In genomic region chr5:173755319-173755718, GRCh38 we compare ENCODE assay signal across 27 cellular contexts.
DNase-seq lines count a peak whose midpoint lies in the region; ATAC-seq, FAIRE-seq and TF ChIP-seq lines count a peak whose summit lies in the region.
"Had no signal": no experiment of that assay in that cellular context is flagged by ENCODE, and none has a peak within 500 bp of the region (broad histone marks: within the 10 kb centered on the region; RNA-seq: fewer than 3 reads in every experiment).

No MANE protein-coding gene starts in this region.

- no peaks in the 10 kb centered on the region for H3K36me3 ChIP-seq in H1 (ENCODE audit: control insufficient read depth in 2 of 4, insufficient read depth in 4 of 4, low read length in 3 of 4)
- H3K36me3 ChIP-seq in trophoblast cell (ENCODE audit: control insufficient read depth in 1 of 2, insufficient read depth in 2 of 2, low read length in 2 of 2): no peaks in the 10 kb centered on the region
- H3K36me3 ChIP-seq in skeletal muscle tissue (ENCODE audit: control insufficient read depth in 3 of 3, insufficient read depth in 3 of 3, low read length in 3 of 3): no peaks in the 10 kb centered on the region
- H3K36me3 ChIP-seq in subcutaneous abdominal adipose tissue (ENCODE audit: control insufficient read depth in 5 of 5, insufficient read depth in 5 of 5, low read length in 5 of 5): no peaks in the 10 kb centered on the region
- H3K36me3 ChIP-seq in pancreas: no peaks in the 10 kb centered on the region
- H3K36me3 ChIP-seq in esophagus squamous epithelium: no peaks in the 10 kb centered on the region
- H3K36me3 ChIP-seq: BE2C; BLaER1 treated with 17β-estradiol and CSF1 and Interleukin-3, amounts not matched to agents 10 nM and 100 nM; HAP-1 had no signal

- TF ChIP-seq CTCF in H1 (IDR thresholded peaks at IDR 0.05; ENCODE audit: control extremely low read depth in 1 of 3, insufficient read depth in 1 of 3, low read depth in 1 of 3, low read length in 3 of 3) (no peak), pancreas (IDR thresholded peaks at IDR 0.05) (no peak), esophagus squamous epithelium (IDR thresholded peaks at IDR 0.05) (no peak), type B pancreatic cell (conservative IDR thresholded peaks at IDR 0.05) (no peak)

- H4K12ac ChIP-seq in trophoblast cell (ENCODE audit: low read depth, low read length): no peak overlapping the region

- no peak for TF ChIP-seq POLR2A in H1 (IDR thresholded peaks at IDR 0.05; ENCODE audit: control extremely low read depth in 1 of 2, low read depth in 2 of 2, low read length in 2 of 2)
- no peak for TF ChIP-seq POLR2A in esophagus squamous epithelium (IDR thresholded peaks at IDR 0.05)

- H3K14ac ChIP-seq in H1 (ENCODE audit: insufficient read length) (no peak overlapping the region), trophoblast cell (ENCODE audit: low read length) (no peak overlapping the region)

- 89% methylated on average over 3 of the region's 3 CpGs; no CpG with 5 or more reads in 1 of the 2 experiments for WGBS in H1 (ENCODE audit: extremely low coverage in 1 of 2, insufficient coverage in 1 of 2, insufficient read length in 1 of 2, insufficient replicate concordance in 2 of 2, low coverage in 1 of 2, low lambda C conversion rate in 2 of 2, missing lambda C conversion rate in 1 of 2), 2 experiments
- WGBS in trophoblast cell (ENCODE audit: extremely low coverage, insufficient coverage, insufficient read length): no CpG with 5 or more reads among the region's 3 CpGs
- WGBS in pancreas, 2 donors: 90 to 92% methylated on average over 3 of the region's 3 CpGs
- WGBS in esophagus squamous epithelium, 2 donors: 86 to 94% methylated on average over 3 of the region's 3 CpGs

- DNase-seq in H1 (ENCODE audit: low read depth in 1 of 2, low spot score in 2 of 2): no peak
- DNase-seq in trophoblast cell: no peak
- DNase-seq in pancreas: no peak
- no peak for DNase-seq in esophagus squamous epithelium (lab: John Stamatoyannopoulos, UW)
- no peak for DNase-seq in type B pancreatic cell (ENCODE audit: extremely low spot score, unreplicated experiment)
- DNase-seq: 8988T; ACHN; AML-193; BE2C; CD4-positive, alpha-beta T cell; CD8-positive, alpha-beta memory T cell; DMS 273 treated with DMSO at 0.1 percent for 48 hours; DMS79; EL; GDM1; HFFc6 had no signal

- POLR2A ChIA-PET in H1 (lab: Charles Lee; ENCODE audit: partially characterized antibody): no interaction called here

- no peak overlapping the region for H3K56ac ChIP-seq in H1 (replicated peaks; ENCODE audit: insufficient read length, low read depth, low read length)

- H2BK120ac ChIP-seq in H1 (replicated peaks; ENCODE audit: low read depth, low read length) (no peak overlapping the region), trophoblast cell (ENCODE audit: insufficient read depth, low read length, poor library complexity) (no peak overlapping the region)

- H4K91ac ChIP-seq in H1 (replicated peaks; ENCODE audit: insufficient read length, low read length): no peak overlapping the region
- no peak overlapping the region for H4K91ac ChIP-seq in trophoblast cell (ENCODE audit: low read depth, low read length)

- no peak overlapping the region for H3K27ac ChIP-seq in H1 (ENCODE audit: low read depth, low read length)
- H3K27ac ChIP-seq in trophoblast cell (ENCODE audit: low read depth, low read length): no peak overlapping the region
- H3K27ac ChIP-seq in skeletal muscle tissue (ENCODE audit: low read depth, low read length): peak overlapping the region; percentile 89
- peak overlapping the region; percentile 50 for H3K27ac ChIP-seq in subcutaneous abdominal adipose tissue (ENCODE audit: low read depth, low read length)
- no peak overlapping the region for H3K27ac ChIP-seq in pancreas
- H3K27ac ChIP-seq in esophagus squamous epithelium: no peak overlapping the region
- H3K27ac ChIP-seq: BLaER1 treated with 17β-estradiol and CSF1 and Interleukin-3, amounts not matched to agents 10 nM and 100 nM had no signal

- no peaks in the 10 kb centered on the region for H4K20me1 ChIP-seq in H1 (replicated peaks in 1 of 2; ENCODE audit: control insufficient read depth in 1 of 2, insufficient read depth in 2 of 2, low read length in 2 of 2)
- H4K20me1 ChIP-seq: BLaER1 treated with 17β-estradiol and CSF1 and Interleukin-3, amounts not matched to agents 10 nM and 100 nM had no signal

- no peak for TF ChIP-seq EP300 in H1 (IDR thresholded peaks at IDR 0.05; ENCODE audit: borderline replicate concordance in 1 of 2, low read depth in 2 of 2, low read length in 2 of 2)

- H2BK12ac ChIP-seq in H1 (ENCODE audit: low read depth, low read length) (0 out of 2 replicates have a peak overlapping the region, but pooled peaks have one; percentile 4), trophoblast cell (ENCODE audit: low read length) (no peak overlapping the region)

- H3K23ac ChIP-seq in H1 (ENCODE audit: insufficient read length) (no peak overlapping the region), trophoblast cell (ENCODE audit: low read length) (peak overlapping the region; percentile 17)

- H2BK15ac ChIP-seq in H1 (ENCODE audit: low read length): no peak overlapping the region

- H2BK20ac ChIP-seq in H1 (ENCODE audit: low read length): no peak overlapping the region

- peaks cover 28% of the 10 kb centered on the region for H3K4me1 Mint-ChIP-seq in type B pancreatic cell (ENCODE audit: unreplicated experiment)
- H3K4me1 Mint-ChIP-seq: CD8-positive, alpha-beta memory T cell had no signal

- no peak for TF ChIP-seq RAD21 in H1 (IDR thresholded peaks at IDR 0.05 in 1 of 2, conservative IDR thresholded peaks at IDR 0.05 in 1 of 2; ENCODE audit: low read depth in 2 of 2, low read length in 2 of 2)

- H3K79me1 ChIP-seq in H1 (ENCODE audit: low read depth, low read length) (no peaks in the 10 kb centered on the region), trophoblast cell (ENCODE audit: low read length) (peaks cover 3% of the 10 kb centered on the region)

- H3K27ac Mint-ChIP-seq in type B pancreatic cell: no peak overlapping the region
- H3K27ac Mint-ChIP-seq: CD14-positive monocyte; CD4-positive, alpha-beta T cell; GM23338; HFFc6 had no signal

- no peak overlapping the region for H2AFZ ChIP-seq in H1 (ENCODE audit: low read length)
- H2AFZ ChIP-seq in trophoblast cell (ENCODE audit: insufficient read depth, low read length, poor library complexity): no peak overlapping the region

- CTCF ChIA-PET in H1 (lab: Charles Lee; ENCODE audit: partially characterized antibody): interaction anchor here (0.6 to 1.2 kb wide), 4 partner anchors 9 to 1048 kb away, joined by 3 to 4 read pairs (median 3); no protein-coding TSS in a partner anchor

- H3K9me3 ChIP-seq in H1 (ENCODE audit: insufficient read depth in 2 of 2, low read depth in 1 of 2, low read length in 1 of 2) (no peaks in the 10 kb centered on the region), trophoblast cell (ENCODE audit: insufficient read depth, low read depth, low read length) (no peaks in the 10 kb centered on the region), skeletal muscle tissue (ENCODE audit: control insufficient read depth in 3 of 3, low read length in 3 of 3) (no peaks in the 10 kb centered on the region), subcutaneous abdominal adipose tissue (ENCODE audit: control insufficient read depth in 5 of 5, low read length in 5 of 5) (no peaks in the 10 kb centered on the region), pancreas (no peaks in the 10 kb centered on the region), esophagus squamous epithelium (no peaks in the 10 kb centered on the region)
- H3K9me3 ChIP-seq: A549; BE2C; BLaER1 treated with 17β-estradiol and CSF1 and Interleukin-3, amounts not matched to agents 10 nM and 100 nM; HAP-1 had no signal

- FAIRE-seq in H1 (lab: Jason Lieb, UNC) (no peak), pancreas (lab: Jason Lieb, UNC) (no peak)
- FAIRE-seq: A549, D721Med, GM12878, GM19239, H54 had no signal

- H2AK5ac ChIP-seq in H1 (ENCODE audit: low read depth, low read length): no peak overlapping the region; the same call in 1 of the 2 replicates
- H2AK5ac ChIP-seq in trophoblast cell (ENCODE audit: low read length): no peak overlapping the region

- no peak for ATAC-seq in pancreas
- ATAC-seq: A549, GM12878, GM23338 had no signal

- H3K4me2 ChIP-seq in H1 (ENCODE audit: insufficient read depth in 1 of 2, low read depth in 2 of 2, low read length in 2 of 2): no peak overlapping the region
- no peak overlapping the region for H3K4me2 ChIP-seq in trophoblast cell (ENCODE audit: low read length)
- H3K4me2 ChIP-seq: A549; BLaER1 treated with 17β-estradiol and CSF1 and Interleukin-3, amounts not matched to agents 10 nM and 100 nM; GM23338 had no signal

- H3K4me3 ChIP-seq in H1 (ENCODE audit: extremely low read depth in 1 of 4, insufficient read depth in 2 of 4, low read depth in 3 of 4, low read length in 4 of 4): no peak overlapping the region
- no peak overlapping the region for H3K4me3 ChIP-seq in trophoblast cell (ENCODE audit: low read depth, low read length)
- H3K4me3 ChIP-seq in skeletal muscle tissue (ENCODE audit: low read length in 3 of 3): no peak overlapping the region
- no peak overlapping the region for H3K4me3 ChIP-seq in subcutaneous abdominal adipose tissue (ENCODE audit: low read depth in 1 of 5, low read length in 5 of 5)
- no peak overlapping the region for H3K4me3 ChIP-seq in pancreas
- H3K4me3 ChIP-seq in esophagus squamous epithelium: no peak overlapping the region
- H3K4me3 ChIP-seq: A549; BLaER1 treated with 17β-estradiol and CSF1 and Interleukin-3, amounts not matched to agents 10 nM and 100 nM; GM12878; GM23338; HAP-1 had no signal

- H3K23me2 ChIP-seq in H1 (ENCODE audit: low read depth, low read length): no peaks in the 10 kb centered on the region

- H4K5ac ChIP-seq in H1 (ENCODE audit: insufficient read length, low read depth, low read length): no peak overlapping the region

- no peak overlapping the region for H3K4me3 Mint-ChIP-seq in type B pancreatic cell
- H3K4me3 Mint-ChIP-seq: CD14-positive monocyte; CD4-positive, alpha-beta T cell; CD8-positive, alpha-beta memory T cell; GM23338; HFFc6 had no signal

- H3K27me3 Mint-ChIP-seq in type B pancreatic cell: no peaks in the 10 kb centered on the region

- no peak overlapping the region for H3K4ac ChIP-seq in H1 (replicated peaks; ENCODE audit: insufficient read length, low read depth, low read length)
- H3K4ac ChIP-seq in trophoblast cell (ENCODE audit: low read depth, low read length): no peak overlapping the region

- no peaks in the 10 kb centered on the region for H3K9me3 Mint-ChIP-seq in type B pancreatic cell
- H3K9me3 Mint-ChIP-seq: CD14-positive monocyte; CD4-positive, alpha-beta T cell; CD8-positive, alpha-beta memory T cell; GM23338; HFFc6 had no signal

- H3K4me1 ChIP-seq in H1 (replicated peaks in 1 of 4; ENCODE audit: control insufficient read depth in 3 of 4, insufficient read depth in 4 of 4, low read length in 3 of 4) (peaks cover 0 to 10% (median 1%) of the 10 kb centered on the region in 4 experiments; a peak in 5 of 7 replicates), trophoblast cell (ENCODE audit: control insufficient read depth in 1 of 2, insufficient read depth in 2 of 2, low read length in 2 of 2) (peaks cover 5 to 10% of the 10 kb centered on the region in 2 experiments), skeletal muscle tissue (ENCODE audit: control insufficient read depth in 3 of 3, insufficient read depth in 3 of 3, low read length in 3 of 3) (peaks cover 43 to 74% (median 61%) of the 10 kb centered on the region in 3 donors), subcutaneous abdominal adipose tissue (ENCODE audit: control insufficient read depth in 5 of 5, insufficient read depth in 5 of 5, low read length in 5 of 5) (peaks cover 0 to 37% (median 14%) of the 10 kb centered on the region in 5 donors), pancreas (no peaks in the 10 kb centered on the region), esophagus squamous epithelium (no peaks in the 10 kb centered on the region)
- H3K4me1 ChIP-seq: HAP-1 had no signal

- H2BK5ac ChIP-seq in H1 (ENCODE audit: low read depth, low read length) (no peak overlapping the region), trophoblast cell (ENCODE audit: low read depth, low read length, poor library complexity) (no peak overlapping the region)

- intact Hi-C loops in pancreas (cut with DNase I): loop anchor here in 1 of 3 donors (10.0 kb wide), 1 partner anchor 131 kb away; no protein-coding TSS in a partner anchor
- intact Hi-C loops in esophagus squamous epithelium (cut with DNase I): no loop called here

- no peaks in the 10 kb centered on the region for H3K36me3 Mint-ChIP-seq in type B pancreatic cell
- H3K36me3 Mint-ChIP-seq: CD14-positive monocyte; CD8-positive, alpha-beta memory T cell had no signal

- no peak overlapping the region for H3K9ac ChIP-seq in H1 (replicated peaks in 1 of 4; ENCODE audit: extremely low read depth in 1 of 4, low read depth in 3 of 4, low read length in 3 of 4)
- no peak overlapping the region for H3K9ac ChIP-seq in trophoblast cell (ENCODE audit: low read length)
- H3K9ac ChIP-seq in skeletal muscle tissue (ENCODE audit: low read depth in 1 of 3, low read length in 3 of 3): no peak overlapping the region
- H3K9ac ChIP-seq in subcutaneous abdominal adipose tissue (ENCODE audit: low read length in 5 of 5): no peak overlapping the region
- H3K9ac ChIP-seq: BLaER1 treated with 17β-estradiol and CSF1 and Interleukin-3, amounts not matched to agents 10 nM and 100 nM had no signal

- H3K18ac ChIP-seq in H1 (ENCODE audit: extremely low read depth, low read length) (no peak overlapping the region), trophoblast cell (ENCODE audit: low read length) (no peak overlapping the region)

- H3K27me3 ChIP-seq in H1 (replicated peaks in 1 of 4; ENCODE audit: control insufficient read depth in 3 of 4, extremely low read depth in 1 of 4, insufficient read depth in 3 of 4, low read length in 3 of 4) (0 out of 7 replicates have a peak, but pooled peaks cover 0 to 1% (median 0%) of the 10 kb centered on the region in 4 experiments), trophoblast cell (ENCODE audit: insufficient read depth, low read length) (no peaks in the 10 kb centered on the region), skeletal muscle tissue (ENCODE audit: control insufficient read depth in 3 of 3, insufficient read depth in 3 of 3, low read length in 3 of 3) (no peaks in the 10 kb centered on the region), subcutaneous abdominal adipose tissue (ENCODE audit: control insufficient read depth in 5 of 5, insufficient read depth in 4 of 5, low read length in 5 of 5) (no peaks in the 10 kb centered on the region), pancreas (no peaks in the 10 kb centered on the region), esophagus squamous epithelium (no peaks in the 10 kb centered on the region)
- H3K27me3 ChIP-seq: BE2C; BLaER1 treated with 17β-estradiol and CSF1 and Interleukin-3, amounts not matched to agents 10 nM and 100 nM had no signal

- H3K79me2 ChIP-seq in H1 (ENCODE audit: control insufficient read depth in 1 of 2, insufficient read depth in 2 of 2, low read length in 2 of 2) (no peaks in the 10 kb centered on the region), trophoblast cell (ENCODE audit: control insufficient read depth, insufficient read depth, low read length, poor library complexity) (no peaks in the 10 kb centered on the region)

- H4K8ac ChIP-seq in H1 (ENCODE audit: extremely low read depth, insufficient read depth, low read length): no peak overlapping the region
- H4K8ac ChIP-seq in trophoblast cell (ENCODE audit: low read depth, low read length): no peak overlapping the region

Comparison
In these comparisons a context has a peak if more than half of its experiments do, and no peak if none do; other contexts are left out.
1. H3K27ac ChIP-seq: peak in skeletal muscle tissue (single experiment) and subcutaneous abdominal adipose tissue (single experiment); none in H1 (single experiment), trophoblast cell (single experiment), pancreas (0 of 4) and esophagus squamous epithelium (0 of 4).